Comparison of ENCODE assay signal across 16 cellular contexts in genomic region chr10:55183993-55184392, GRCh38.
DNase-seq lines count a peak whose midpoint lies in the region; ATAC-seq and TF ChIP-seq lines count a peak whose summit lies in the region.
"Had no signal": no experiment of that assay in that cellular context is flagged by ENCODE, and none has a peak within 500 bp of the region (broad histone marks: within the 10 kb centered on the region; RNA-seq: fewer than 3 reads in every experiment).

No MANE protein-coding gene starts in this region.

- H4K20me1 ChIP-seq in DND-41 (ENCODE audit: insufficient read depth, low read length) (no peaks in the 10 kb centered on the region), KMS-11 (ENCODE audit: insufficient read depth) (no peaks in the 10 kb centered on the region)

- H3K27me3 ChIP-seq in DND-41 (ENCODE audit: insufficient read depth, low read length, poor library complexity): no peaks in the 10 kb centered on the region
- H3K27me3 ChIP-seq in KMS-11 (ENCODE audit: insufficient read depth, low read depth): no peaks in the 10 kb centered on the region
- H3K27me3 ChIP-seq in colonic mucosa: no peaks in the 10 kb centered on the region

- intact Hi-C loops in colonic mucosa (cut with DNase I) (no loop called here), Right ventricle myocardium superior (cut with DNase I) (no loop called here)

- no peaks in the 10 kb centered on the region for H3K4me1 ChIP-seq in DND-41 (ENCODE audit: insufficient read depth, low read length)
- peaks cover 34% of the 10 kb centered on the region for H3K4me1 ChIP-seq in KMS-11 (ENCODE audit: low read depth, poor library complexity, severe bottlenecking)
- H3K4me1 ChIP-seq in colonic mucosa: no peaks in the 10 kb centered on the region
- H3K4me1 ChIP-seq: prostate gland had no signal

- H3K4me3 ChIP-seq in DND-41 (ENCODE audit: low read depth in 1 of 2, low read length in 2 of 2) (no peak overlapping the region), KMS-11 (IDR thresholded peaks at IDR 0.05; ENCODE audit: insufficient read depth, low read depth, low read length) (no peak overlapping the region), colonic mucosa (no peak overlapping the region)
- H3K4me3 ChIP-seq: prostate gland had no signal

- no peak overlapping the region for H3K27ac ChIP-seq in DND-41 (ENCODE audit: low read length)
- peak overlapping the region; percentile 14; the same call in 1 of the 2 replicates for H3K27ac ChIP-seq in KMS-11
- no peak overlapping the region for H3K27ac ChIP-seq in colonic mucosa
- H3K27ac ChIP-seq: prostate gland had no signal

- H3K4me2 ChIP-seq in DND-41 (ENCODE audit: insufficient read depth, low read length) (no peak overlapping the region), KMS-11 (peak overlapping the region; percentile 59)

- H3K79me2 ChIP-seq in DND-41 (ENCODE audit: insufficient read depth, low read length) (no peaks in the 10 kb centered on the region), KMS-11 (ENCODE audit: insufficient read depth, low read depth) (no peaks in the 10 kb centered on the region)

- no peak overlapping the region for H2AFZ ChIP-seq in DND-41 (ENCODE audit: low read depth, low read length)
- H2AFZ ChIP-seq in KMS-11 (ENCODE audit: low read depth): no peak overlapping the region

- H3K9ac ChIP-seq in DND-41 (ENCODE audit: low read depth, low read length) (no peak overlapping the region), KMS-11 (no peak overlapping the region), colonic mucosa (ENCODE audit: low read depth in 2 of 2, low read length in 2 of 2) (no peak overlapping the region)

- TF ChIP-seq CTCF in DND-41 (IDR thresholded peaks at IDR 0.05; ENCODE audit: borderline replicate concordance, extremely low read depth, low read length, poor library complexity, severe bottlenecking) (no peak), KMS-11 (conservative IDR thresholded peaks at IDR 0.05; ENCODE audit: low read depth, low read length) (no peak), colonic mucosa (IDR thresholded peaks at IDR 0.05) (no peak)

- no peak for DNase-seq in DND-41
- peak; percentile 83 for DNase-seq in SIG-M5 treated with dmso at 0.1 percent for 504 hours (lab: John Stamatoyannopoulos, UW; ENCODE audit: unreplicated experiment)
- peak; percentile 88 for DNase-seq in glomerular visceral epithelial cell (ENCODE audit: extremely low spot score)
- DNase-seq in SHP77 treated with DMSO at 0.1 percent for 48 hours (lab: John Stamatoyannopoulos, UW): no peak
- DNase-seq in colonic mucosa: no peak
- no peak for DNase-seq in Right ventricle myocardium superior
- no peak for DNase-seq in NCI-H2029 treated with DMSO at 0.1 percent for 48 hours (lab: John Stamatoyannopoulos, UW)
- DNase-seq: activated CD4-positive, alpha-beta memory T cell treated with anti-CD3 and anti-CD28 coated beads for 36 hours; anterior cingulate cortex; NCI-H1694 treated with DMSO at 0.1 percent for 48 hours; NCI-H510A; substantia nigra had no signal

- peak; percentile 40; the same call in 1 of the 3 replicates for ATAC-seq in DND-41 (ENCODE audit: insufficient read depth, low read depth)
- ATAC-seq in Right ventricle myocardium superior (ENCODE audit: poor library complexity): no peak
- ATAC-seq: esophagus mucosa, left lobe of liver had no signal

- no peaks in the 10 kb centered on the region for H3K36me3 ChIP-seq in DND-41 (ENCODE audit: insufficient read depth, low read length)
- H3K36me3 ChIP-seq in KMS-11 (ENCODE audit: insufficient read depth): no peaks in the 10 kb centered on the region
- H3K36me3 ChIP-seq in colonic mucosa: no peaks in the 10 kb centered on the region
- H3K36me3 ChIP-seq: prostate gland had no signal

- peaks cover 4% of the 10 kb centered on the region for H3K9me3 ChIP-seq in DND-41 (ENCODE audit: insufficient read depth, low read length, severe bottlenecking)
- H3K9me3 ChIP-seq in colonic mucosa: no peaks in the 10 kb centered on the region
- H3K9me3 ChIP-seq: prostate gland had no signal

Comparison
In these comparisons a context has a peak if more than half of its experiments do, and no peak if none do; other contexts are left out.
1. DNase-seq: peak in SIG-M5 treated with dmso at 0.1 percent for 504 hours (single experiment) and glomerular visceral epithelial cell (single experiment); none in DND-41 (single experiment), SHP77 treated with DMSO at 0.1 percent for 48 hours (single experiment), colonic mucosa (single experiment), Right ventricle myocardium superior (single experiment) and NCI-H2029 treated with DMSO at 0.1 percent for 48 hours (single experiment).